Comparison of ENCODE assay signal across 15 cellular contexts in the genomic region with DNA sequence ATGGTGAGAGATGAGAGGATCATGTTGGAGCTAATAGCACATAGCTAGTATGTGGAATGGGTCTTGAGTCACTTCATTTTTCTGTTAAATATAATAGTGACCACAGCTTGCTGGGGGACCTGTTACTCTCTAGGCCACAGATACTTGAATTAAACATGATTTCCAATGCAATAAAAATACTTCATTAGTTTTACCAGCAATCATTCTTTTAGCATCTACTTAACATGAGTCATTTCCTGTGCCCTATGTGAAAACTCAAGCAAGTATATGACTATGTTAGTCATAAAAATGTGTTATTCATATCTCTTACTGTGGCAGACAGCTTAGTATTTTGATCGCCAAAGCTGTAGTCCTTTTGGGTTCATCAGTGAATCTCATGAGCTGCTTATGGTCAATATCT.
DNase-seq lines count a peak whose midpoint lies in the region; ATAC-seq lines count a peak whose summit lies in the region.
"Had no signal": no experiment of that assay in that cellular context is flagged by ENCODE, and none has a peak within 500 bp of the region (broad histone marks: within the 10 kb centered on the region; RNA-seq: fewer than 3 reads in every experiment).

No MANE protein-coding gene starts in this region.

- peak overlapping the region; percentile 20; the same call in 1 of the 2 replicates for H3K27ac ChIP-seq in GM23248
- H3K27ac ChIP-seq: skin epidermis, thyroid gland had no signal

- peaks cover 3 to 4% of the 10 kb centered on the region in 2 donors for H3K9me3 Mint-ChIP-seq in stimulated activated naive B cell treated with anti-CD40 and anti-IgM and Interleukin-4, amounts not matched to agents 10 μg/mL and 1 μg/mL and 100 μg/mL, for 72 hours

- no peaks in the 10 kb centered on the region for H3K27me3 Mint-ChIP-seq in stimulated activated naive B cell treated with anti-CD40 and anti-IgM and Interleukin-4, amounts not matched to agents 10 μg/mL and 1 μg/mL and 100 μg/mL, for 72 hours

- H3K4me3 ChIP-seq in GM23248, result no peak overlapping the region
- H3K4me3 ChIP-seq: skin epidermis, thyroid gland had no signal

- no peaks in the 10 kb centered on the region for H3K79me2 ChIP-seq in GM23248 (ENCODE audit: insufficient read depth)

- 41 to 48% methylated on average over 1 of the region's 1 CpG for WGBS in GM23248 (ENCODE audit: low coverage in 1 of 2, low lambda C conversion rate in 2 of 2, missing lambda C conversion rate in 2 of 2), 2 experiments

- H3K27ac Mint-ChIP-seq in stimulated activated naive B cell treated with anti-CD40 and anti-IgM and Interleukin-4, amounts not matched to agents 10 μg/mL and 1 μg/mL and 100 μg/mL, for 72 hours, result no peak overlapping the region

- ATAC-seq in stimulated activated naive B cell treated with anti-CD40 and anti-IgM and Interleukin-4, amounts not matched to agents 10 μg/mL and 1 μg/mL and 100 μg/mL, for 72 hours (replicated peaks), result no peak
- ATAC-seq: left colon had no signal

- H3K27me3 ChIP-seq in GM23248 (replicated peaks; ENCODE audit: insufficient read depth), result no peaks in the 10 kb centered on the region
- H3K27me3 ChIP-seq: thyroid gland had no signal

- peak overlapping the region; percentile 36 for H3K4me2 ChIP-seq in GM23248 (ENCODE audit: unreplicated experiment)

- no peaks in the 10 kb centered on the region for H3K9me3 ChIP-seq in GM23248 (ENCODE audit: low read depth)
- H3K9me3 ChIP-seq: thyroid gland had no signal

- H3F3A ChIP-seq in GM23248 (ENCODE audit: insufficient read depth), result peaks cover 20% of the 10 kb centered on the region; the same call in 1 of the 2 replicates

- H4K20me1 ChIP-seq in GM23248 (ENCODE audit: insufficient read depth), result no peaks in the 10 kb centered on the region

- no peaks in the 10 kb centered on the region for H3K4me1 Mint-ChIP-seq in stimulated activated naive B cell treated with anti-CD40 and anti-IgM and Interleukin-4, amounts not matched to agents 10 μg/mL and 1 μg/mL and 100 μg/mL, for 72 hours

- H3K36me3 Mint-ChIP-seq in stimulated activated naive B cell treated with anti-CD40 and anti-IgM and Interleukin-4, amounts not matched to agents 10 μg/mL and 1 μg/mL and 100 μg/mL, for 72 hours, result no peaks in the 10 kb centered on the region

- no peak overlapping the region for H3K9ac ChIP-seq in GM23248

- H3K4me3 Mint-ChIP-seq in stimulated activated naive B cell treated with anti-CD40 and anti-IgM and Interleukin-4, amounts not matched to agents 10 μg/mL and 1 μg/mL and 100 μg/mL, for 72 hours, result no peak overlapping the region

- H3K36me3 ChIP-seq in GM23248 (ENCODE audit: low read depth), result no peaks in the 10 kb centered on the region
- H3K36me3 ChIP-seq: thyroid gland had no signal

- in situ Hi-C loops in GM23248 (cut with MboI), result no loop called here

- H3K4me1 ChIP-seq in GM23248 (ENCODE audit: insufficient read depth), result peaks cover 29% of the 10 kb centered on the region
- H3K4me1 ChIP-seq: thyroid gland had no signal

- no peaks in the 10 kb centered on the region for H3K9me2 ChIP-seq in GM23248 (ENCODE audit: insufficient read depth)

- H2AFZ ChIP-seq in GM23248, result no peak overlapping the region

- DNase-seq in GM23248 (peak; percentile 80), RPMI7951 (ENCODE audit: low read depth) (peak; percentile 4), fibroblast of gingiva (ENCODE audit: low read depth) (peak; percentile 49), stromal cell of bone marrow (ENCODE audit: low read depth) (peak; percentile 51), AML-193 (lab: John Stamatoyannopoulos, UW) (no peak), pons (ENCODE audit: low spot score) (no peak)
- DNase-seq in stimulated activated naive B cell treated with anti-CD40 and anti-IgM and Interleukin-4, amounts not matched to agents 10 μg/mL and 1 μg/mL and 100 μg/mL, for 72 hours, result no peak
- DNase-seq: activated naive CD4-positive, alpha-beta T cell treated with anti-CD3 and anti-CD28 coated beads, Interleukin-2, amount 50 U/mL, for 16 hours; cortex of kidney; left colon; NCI-H1436; NCI-H510A treated with DMSO at 0.1 percent for 48 hours; RPMI8226; thyroid gland had no signal

Comparison
In these comparisons a context has a peak if more than half of its experiments do, and no peak if none do; other contexts are left out.
1. DNase-seq: peak in GM23248 (single experiment), RPMI7951 (single experiment), fibroblast of gingiva (single experiment) and stromal cell of bone marrow (single experiment); none in stimulated activated naive B cell treated with anti-CD40 and anti-IgM and Interleukin-4, amounts not matched to agents 10 μg/mL and 1 μg/mL and 100 μg/mL, for 72 hours (single experiment), AML-193 (0 of 2) and pons (single experiment).